In genomic region chr16:69340095-69340644, GRCh38 we compare ENCODE assay signal across 8 cellular contexts. TPM values are rescaled to one million over a fixed set of nuclear protein-coding genes. Genes with fewer than 3 reads are reported as not detected.
A peak's percentile ranks its signal among the peaks of the same experiment; 100 is the strongest.
DNase-seq lines count a peak whose midpoint lies in the region; ATAC-seq and TF ChIP-seq lines count a peak whose summit lies in the region.

No MANE protein-coding gene starts in this region.

- DNase-seq in NCI-H82 (lab: John Stamatoyannopoulos, UW) (peak; percentile 31), NCI-H82 treated with DMSO at 0.1 percent for 48 hours (lab: John Stamatoyannopoulos, UW; ENCODE audit: unreplicated experiment) (no peak), mucosa of gallbladder (ENCODE audit: low spot score) (no peak), NCI-H2029 (lab: John Stamatoyannopoulos, UW) (no peak)
- DNase-seq in activated CD4-positive, alpha-beta T cell treated with anti-CD3 and anti-CD28 coated beads, Interleukin-2, amount 10 ng/mL, durations not matched to agents 24 days and 14 days: no peak

- peak overlapping the region; percentile 98 for H3K4me3 Mint-ChIP-seq in activated CD4-positive, alpha-beta T cell treated with anti-CD3 and anti-CD28 coated beads, Interleukin-2, amount 10 ng/mL, durations not matched to agents 24 days and 14 days

- TF ChIP-seq CTCF in gastroesophageal sphincter (IDR thresholded peaks at IDR 0.05): no peak

- no peak for TF ChIP-seq EP300 in gastroesophageal sphincter (IDR thresholded peaks at IDR 0.05)

- H3K9me3 Mint-ChIP-seq in activated CD4-positive, alpha-beta T cell treated with anti-CD3 and anti-CD28 coated beads, Interleukin-2, amount 10 ng/mL, durations not matched to agents 24 days and 14 days: no peaks in the 10 kb centered on the region

- H3K27ac ChIP-seq in gastroesophageal sphincter: peak overlapping the region; percentile 77 to 95 (median 92)
- peak overlapping the region; percentile 55 to 97 (median 89) for H3K27ac ChIP-seq in skin epidermis

- 0 to 14% methylated on average over 5 to 8 of the region's 16 CpGs for WGBS in gastroesophageal sphincter (ENCODE audit: low coverage in 1 of 2), 2 donors

- H3K4me3 ChIP-seq in gastroesophageal sphincter (peak overlapping the region; percentile 89 to 92), skin epidermis (peak overlapping the region; percentile 58 to 96 (median 85))

- no peaks in the 10 kb centered on the region for H3K27me3 Mint-ChIP-seq in activated CD4-positive, alpha-beta T cell treated with anti-CD3 and anti-CD28 coated beads, Interleukin-2, amount 10 ng/mL, durations not matched to agents 24 days and 14 days

- H3K27ac Mint-ChIP-seq in activated CD4-positive, alpha-beta T cell treated with anti-CD3 and anti-CD28 coated beads, Interleukin-2, amount 10 ng/mL, durations not matched to agents 24 days and 14 days: peak overlapping the region; percentile 99

- ATAC-seq in gastroesophageal sphincter (no peak), HG03095 (IDR thresholded peaks at IDR 0.05; ENCODE audit: unreplicated experiment) (no peak)

- no peak for TF ChIP-seq POLR2A in gastroesophageal sphincter (IDR thresholded peaks at IDR 0.05)

- intact Hi-C loops in activated CD4-positive, alpha-beta T cell treated with anti-CD3 and anti-CD28 coated beads, Interleukin-2, amount 10 ng/mL, durations not matched to agents 24 days and 14 days (cut with micrococcal nuclease): no loop called here

- H3K27me3 ChIP-seq in gastroesophageal sphincter: no peaks in the 10 kb centered on the region

- peaks cover 68% of the 10 kb centered on the region for H3K36me3 Mint-ChIP-seq in activated CD4-positive, alpha-beta T cell treated with anti-CD3 and anti-CD28 coated beads, Interleukin-2, amount 10 ng/mL, durations not matched to agents 24 days and 14 days (ENCODE audit: low read depth)

- peaks cover 0 to 38% of the 10 kb centered on the region in 2 donors for H3K36me3 ChIP-seq in gastroesophageal sphincter

- no peaks in the 10 kb centered on the region for H3K9me3 ChIP-seq in gastroesophageal sphincter

- peaks cover 40% of the 10 kb centered on the region for H3K4me1 Mint-ChIP-seq in activated CD4-positive, alpha-beta T cell treated with anti-CD3 and anti-CD28 coated beads, Interleukin-2, amount 10 ng/mL, durations not matched to agents 24 days and 14 days

- peaks cover 3 to 31% (median 17%) of the 10 kb centered on the region in 3 donors for H3K4me1 ChIP-seq in gastroesophageal sphincter

RNA-seq across cellular contexts. Expression of gene NIP7, which starts 0.6 kb away (rescaled TPM):
- 81.2 and 84.8 TPM in 2 replicates for total RNA-seq in activated CD4-positive, alpha-beta T cell treated with anti-CD3 and anti-CD28 coated beads, Interleukin-2, amount 10 ng/mL, durations not matched to agents 24 days and 14 days
- 10 to 100 TPM in 3 of 4 donors, 1 to 10 TPM in 1; 7.5 to 18.9 (median 15.0) TPM for total RNA-seq in gastroesophageal sphincter
- total RNA-seq in mucosa of gallbladder: 14.7 TPM

RNA-seq across cellular contexts. Expression of gene COG8, which starts 0.8 kb away (rescaled TPM):
- total RNA-seq in activated CD4-positive, alpha-beta T cell treated with anti-CD3 and anti-CD28 coated beads, Interleukin-2, amount 10 ng/mL, durations not matched to agents 24 days and 14 days: 44.1 and 44.6 TPM in 2 replicates
- total RNA-seq in gastroesophageal sphincter: 10 to 100 TPM; 33.3 to 48.6 (median 43.5) TPM
- 42.7 TPM for total RNA-seq in mucosa of gallbladder

RNA-seq across cellular contexts. Expression of gene PDF, which starts 9.8 kb away (rescaled TPM):
- 18.2 and 21.9 TPM in 2 replicates for total RNA-seq in activated CD4-positive, alpha-beta T cell treated with anti-CD3 and anti-CD28 coated beads, Interleukin-2, amount 10 ng/mL, durations not matched to agents 24 days and 14 days
- total RNA-seq in gastroesophageal sphincter: 10 to 100 TPM in 3 of 4 donors, under 1 TPM in 1; 0.49 to 16.0 (median 13.7) TPM
- total RNA-seq in mucosa of gallbladder: 13.8 TPM

RNA-seq across cellular contexts. Expression of gene TMED6, which starts 11.4 kb away (rescaled TPM):
- 1.6 and 1.7 TPM in 2 replicates for total RNA-seq in activated CD4-positive, alpha-beta T cell treated with anti-CD3 and anti-CD28 coated beads, Interleukin-2, amount 10 ng/mL, durations not matched to agents 24 days and 14 days
- total RNA-seq in gastroesophageal sphincter (1 to 10 TPM in 1 of 4 donors, not detected in 3; 2.2 TPM), mucosa of gallbladder (1.0 TPM)

RNA-seq across cellular contexts. Expression of gene VPS4A, which starts 29.0 kb away (rescaled TPM):
- 37.7 and 39.7 TPM in 2 replicates for total RNA-seq in activated CD4-positive, alpha-beta T cell treated with anti-CD3 and anti-CD28 coated beads, Interleukin-2, amount 10 ng/mL, durations not matched to agents 24 days and 14 days
- 10 to 100 TPM; 34.2 to 41.1 (median 36.6) TPM for total RNA-seq in gastroesophageal sphincter
- total RNA-seq in mucosa of gallbladder: 29.8 TPM
